ENCODE assay signal across 7 cellular contexts in genomic region chr6:217048-217659, GRCh38.
A peak's percentile ranks its signal among the peaks of the same experiment; 100 is the strongest.
DNase-seq lines count a peak whose midpoint lies in the region; ATAC-seq, FAIRE-seq and TF ChIP-seq lines count a peak whose summit lies in the region.

No MANE protein-coding gene starts in this region.

- H3K36me3 ChIP-seq in smooth muscle cell (ENCODE audit: low read depth), result no peaks in the 10 kb centered on the region

- H3F3A ChIP-seq in smooth muscle cell (ENCODE audit: low read depth), result no peaks in the 10 kb centered on the region

- no peaks in the 10 kb centered on the region for H3K9me3 ChIP-seq in smooth muscle cell (replicated peaks; ENCODE audit: low read depth)

- peaks cover 15% of the 10 kb centered on the region for H3K27me3 ChIP-seq in smooth muscle cell (ENCODE audit: low read depth)

- peak; percentile 94 for FAIRE-seq in GM12891 (lab: Jason Lieb, UNC)

- H3K9ac ChIP-seq in smooth muscle cell (ENCODE audit: low read depth), result no peak overlapping the region

- no peak for ATAC-seq in HG02610 (IDR thresholded peaks at IDR 0.05; ENCODE audit: unreplicated experiment)

- no peaks in the 10 kb centered on the region for H3K79me2 ChIP-seq in smooth muscle cell (ENCODE audit: low read depth)

- H3K27ac ChIP-seq in smooth muscle cell (ENCODE audit: low read depth), result no peak overlapping the region

- H4K20me1 ChIP-seq in smooth muscle cell (ENCODE audit: low read depth), result no peaks in the 10 kb centered on the region

- TF ChIP-seq POLR2A in GM12891 (IDR thresholded peaks at IDR 0.05; ENCODE audit: low read depth, low read length), result no peak; the same call in 1 of the 2 replicates

- 62% methylated on average over 12 of the region's 12 CpGs for WGBS in smooth muscle cell (ENCODE audit: low lambda C conversion rate)

- H3K4me3 ChIP-seq in smooth muscle cell, result no peak overlapping the region

- H2AFZ ChIP-seq in smooth muscle cell (ENCODE audit: low read depth), result no peak overlapping the region

- peaks cover 17% of the 10 kb centered on the region for H3K4me1 ChIP-seq in smooth muscle cell (ENCODE audit: low read depth)

- TF ChIP-seq CTCF in smooth muscle cell (IDR thresholded peaks at IDR 0.05; ENCODE audit: borderline replicate concordance, insufficient read depth, poor library complexity, severe bottlenecking), result peak; percentile 50

- no peak for DNase-seq in GM12891 (ENCODE audit: insufficient read length, low spot score)
- peak; percentile 47 for DNase-seq in OCI-M1 (lab: John Stamatoyannopoulos, UW)
- DNase-seq in effector CD8-positive, alpha-beta T cell (lab: John Stamatoyannopoulos, UW), result peak; percentile 4
- no peak for DNase-seq in smooth muscle cell (lab: John Stamatoyannopoulos, UW; ENCODE audit: unreplicated experiment)
- no peak for DNase-seq in epidermal melanocyte (ENCODE audit: insufficient read length, low spot score)
- no peak for DNase-seq in NCI-H774 (lab: John Stamatoyannopoulos, UW)

- no peak overlapping the region for H3K4me2 ChIP-seq in smooth muscle cell

TF ChIP-seq in GM12891, 5 proteins besides CTCF, POLR2A, EP300 and RAD21:
- TF ChIP-seq PAX5 (IDR thresholded peaks at IDR 0.05; ENCODE audit: insufficient read depth, low read length, severe bottlenecking), result peak; percentile 76
- TF ChIP-seq POU2F2 (IDR thresholded peaks at IDR 0.05; ENCODE audit: low read depth, low read length), result peak; percentile 60
- TF ChIP-seq POLR2AphosphoS5 (IDR thresholded peaks at IDR 0.05; ENCODE audit: low read depth, low read length), result peak; percentile 67
- TF ChIP-seq SPI1 (IDR thresholded peaks at IDR 0.05; ENCODE audit: low read depth, low read length), result no peak; the same call in 1 of the 2 replicates
TF ChIP-seq in GM12891: peak in this region for 3.

Comparison
In these comparisons a context has a peak if more than half of its experiments do, and no peak if none do; other contexts are left out.
1. DNase-seq: peak in OCI-M1 (single experiment) and effector CD8-positive, alpha-beta T cell (single experiment); none in GM12891 (single experiment), smooth muscle cell (single experiment), epidermal melanocyte (single experiment) and NCI-H774 (single experiment).